ENCODE assay signal across 8 cellular contexts in the genomic region with DNA sequence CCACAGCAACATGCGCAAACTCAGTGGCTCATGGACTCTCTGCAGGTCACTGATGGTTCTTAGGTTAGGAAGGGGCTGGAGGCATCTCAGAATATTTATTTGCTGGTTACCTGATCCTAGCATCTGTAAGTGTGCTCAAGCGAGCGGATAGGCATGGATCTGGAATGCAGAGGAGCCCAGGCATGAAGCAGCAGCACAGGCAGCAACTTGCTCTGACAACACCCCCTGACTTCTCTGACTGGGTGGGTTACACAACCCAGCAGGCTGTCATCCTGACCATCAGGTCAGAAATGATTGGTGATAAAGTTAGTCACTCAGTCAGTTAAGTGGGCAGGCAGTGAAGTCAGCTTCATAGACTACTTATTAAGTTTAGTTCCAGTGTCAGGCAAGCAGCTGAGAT. TPM values are rescaled to one million over a fixed set of nuclear protein-coding genes. Genes with fewer than 3 reads are reported as not detected.
DNase-seq lines count a peak whose midpoint lies in the region; ATAC-seq, FAIRE-seq and TF ChIP-seq lines count a peak whose summit lies in the region.
"Not testable (repeated sequence)": the region's sequence is repeated elsewhere in the genome, so short reads cannot be mapped to it uniquely, and the experiment has no call there.

No MANE protein-coding gene starts in this region.

- not testable (repeated sequence) for BruUV-seq in Caco-2 (replicated peaks; lab: Mats Ljungman, UMichigan)

- peak overlapping the region; percentile 18 for H3K4me2 ChIP-seq in neural progenitor cell

- H3K9ac ChIP-seq in neural progenitor cell = not testable (repeated sequence)

- H3K9me3 Mint-ChIP-seq in Caco-2 (ENCODE audit: unreplicated experiment); neural progenitor cell: not testable (repeated sequence)

- H3K4me3 Mint-ChIP-seq in Caco-2 (ENCODE audit: unreplicated experiment) = peak overlapping the region; percentile 3
- not testable (repeated sequence) for H3K4me3 Mint-ChIP-seq in neural progenitor cell

- not testable (repeated sequence) for TF ChIP-seq CTCF in Caco-2 (IDR thresholded peaks at IDR 0.05; ENCODE audit: insufficient read depth in 1 of 2, low read depth in 1 of 2, low read length in 1 of 2, severe bottlenecking in 1 of 2, unreplicated experiment in 1 of 2); RWPE2 (IDR thresholded peaks at IDR 0.05; ENCODE audit: poor library complexity, severe bottlenecking); bronchial epithelial cell (IDR thresholded peaks at IDR 0.05; ENCODE audit: insufficient read depth, low read length, severe bottlenecking); neural progenitor cell (IDR thresholded peaks at IDR 0.05)

- peak overlapping the region; percentile 60 for H3K27ac ChIP-seq in RWPE2 (ENCODE audit: poor library complexity, severe bottlenecking)
- H3K27ac ChIP-seq in neural progenitor cell = not testable (repeated sequence)

- not testable (repeated sequence) for H4K20me1 ChIP-seq in neural progenitor cell (ENCODE audit: low read depth)

- not testable (repeated sequence) for H3K36me3 Mint-ChIP-seq in Caco-2 (ENCODE audit: insufficient read depth, unreplicated experiment); neural progenitor cell

- not testable (repeated sequence) for H3K9me3 ChIP-seq in Caco-2; RWPE2 (ENCODE audit: severe bottlenecking); neural progenitor cell (ENCODE audit: low read depth)

- not testable (repeated sequence) for H3K27me3 ChIP-seq in Caco-2 (replicated peaks; ENCODE audit: control insufficient read depth, insufficient read depth, low read length); RWPE2 (ENCODE audit: insufficient read depth, poor library complexity, severe bottlenecking); bronchial epithelial cell (ENCODE audit: control insufficient read depth, insufficient read depth, low read length); neural progenitor cell

- CTCF ChIA-PET in Caco-2 (lab: Charles Lee) = not testable (repeated sequence)

- not testable (repeated sequence) for H3K4me3 ChIP-seq in Caco-2 (ENCODE audit: low read depth, low read length); RWPE2 (ENCODE audit: severe bottlenecking); bronchial epithelial cell (ENCODE audit: low read depth, low read length); neural progenitor cell

- H3K36me3 ChIP-seq in Caco-2 (ENCODE audit: control insufficient read depth, insufficient read depth, low read length); RWPE2 (ENCODE audit: low read depth); bronchial epithelial cell (ENCODE audit: control insufficient read depth, insufficient read depth, low read length); neural progenitor cell: not testable (repeated sequence)

- peak; percentile 98 for ATAC-seq in RWPE2 (ENCODE audit: low read depth)

- peak overlapping the region; percentile 86 for H3K27ac Mint-ChIP-seq in Caco-2 (ENCODE audit: unreplicated experiment)
- not testable (repeated sequence) for H3K27ac Mint-ChIP-seq in neural progenitor cell

- H3K79me2 ChIP-seq in neural progenitor cell (ENCODE audit: low read depth) = not testable (repeated sequence)

- not testable (repeated sequence) for FAIRE-seq in HTR-8/SVneo (lab: Jason Lieb, UNC)
- peak; percentile 99 for FAIRE-seq in bronchial epithelial cell (lab: Jason Lieb, UNC)

- H3K4me1 Mint-ChIP-seq in Caco-2 (ENCODE audit: low read depth, unreplicated experiment) (peaks cover 23% of the 10 kb centered on the region), neural progenitor cell (peaks cover 23% of the 10 kb centered on the region)

- intact Hi-C loops in Caco-2 (cut with micrococcal nuclease; ENCODE audit: unreplicated experiment) = loop anchor here (5.0 kb wide), 1 partner anchor 47 kb away; no protein-coding TSS in a partner anchor

- peaks cover 15% of the 10 kb centered on the region for H3F3A ChIP-seq in neural progenitor cell (ENCODE audit: low read depth)

- DNase-seq in Caco-2 (peak; percentile 18 to 43), HTR-8/SVneo (ENCODE audit: insufficient read length, low spot score) (peak; percentile 5), RWPE2 (ENCODE audit: low spot score) (peak; percentile 88), bronchial epithelial cell (ENCODE audit: low read depth) (peak; percentile 96), glomerular visceral epithelial cell (ENCODE audit: extremely low spot score) (peak; percentile 54), kidney tubule cell (ENCODE audit: low spot score) (peak; percentile 84), ureter (ENCODE audit: low spot score) (peak; percentile 54)
- not testable (repeated sequence) for DNase-seq in neural progenitor cell (ENCODE audit: low spot score)

- not testable (repeated sequence) for H3K27me3 Mint-ChIP-seq in Caco-2 (ENCODE audit: insufficient read depth, unreplicated experiment); neural progenitor cell (ENCODE audit: insufficient read depth, low read depth)

- H3K4me1 ChIP-seq in Caco-2 (peaks cover 18% of the 10 kb centered on the region), RWPE2 (ENCODE audit: insufficient read depth, poor library complexity, severe bottlenecking) (peaks cover 18% of the 10 kb centered on the region), neural progenitor cell (peaks cover 23% of the 10 kb centered on the region)

- peak overlapping the region; percentile 34 for H2AFZ ChIP-seq in neural progenitor cell (replicated peaks)

- POLR2A ChIA-PET in Caco-2 (lab: Charles Lee) = not testable (repeated sequence)

RNA-seq across cellular contexts. Expression of gene CTSV, which starts 50.4 kb away (rescaled TPM):
- total RNA-seq in Caco-2 (2022) (110 and 127 TPM in 2 replicates), bronchial epithelial cell (17.4 and 35.1 TPM in 2 replicates), neural progenitor cell (ENCODE audit: low replicate concordance) (40.4 and 52.2 TPM in 2 replicates), ureter (not detected)

Comparison
In these comparisons a context has a peak if more than half of its experiments do, and no peak if none do; other contexts are left out.
1. RNA of gene CTSV, which starts 50.4 kb away (total RNA-seq): 110 to 127 TPM in Caco-2, 40.4 to 52.2 TPM in neural progenitor cell and 17.4 to 35.1 TPM in bronchial epithelial cell; not detected in ureter (single experiment); every median in the first group is over 10 times any median in the second.